ENCODE assay signal across 8 cellular contexts in the genomic region with DNA sequence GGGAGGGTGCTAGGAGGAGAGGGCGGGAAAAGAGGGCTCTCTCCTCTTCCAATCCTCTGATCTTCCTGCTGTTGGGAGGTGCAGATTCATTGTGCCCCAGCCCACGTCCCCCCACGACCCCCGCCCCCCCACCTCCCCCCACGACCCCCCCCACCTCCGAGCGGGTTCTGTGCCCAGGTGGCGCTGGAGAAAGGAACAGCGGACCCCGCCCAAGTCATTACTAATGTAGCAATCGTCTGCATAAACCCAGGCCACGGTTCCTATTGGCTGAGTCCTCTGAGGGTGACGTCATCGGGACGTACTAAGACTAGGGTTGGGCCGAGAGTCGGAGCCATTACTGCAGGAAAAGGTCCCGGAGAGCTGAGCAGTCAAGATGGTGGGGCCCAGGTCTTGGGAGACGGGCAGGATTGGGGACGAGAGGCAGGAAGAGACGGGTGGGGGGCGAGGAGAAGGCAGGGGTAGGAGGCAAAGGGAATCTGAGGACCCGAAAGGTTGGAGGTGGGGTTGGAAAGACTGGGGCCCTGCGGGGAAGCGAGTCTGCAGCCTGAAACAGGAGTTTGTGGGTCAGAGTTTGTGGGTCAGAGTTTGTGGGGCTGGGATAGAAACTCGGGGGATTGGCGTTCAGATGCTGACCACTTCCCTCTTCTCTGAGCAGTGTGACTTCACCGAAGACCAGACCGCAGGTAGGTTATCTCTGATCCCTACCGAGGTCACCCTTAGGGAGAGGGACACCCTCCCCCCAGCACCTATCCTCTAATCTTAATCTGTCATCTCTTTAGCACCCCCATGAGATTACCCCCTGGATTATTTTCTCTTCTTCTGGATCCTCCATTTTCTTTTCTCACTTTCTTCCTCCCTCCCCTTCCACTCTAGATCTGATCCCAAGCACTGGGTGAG. TPM values are rescaled to one million over a fixed set of nuclear protein-coding genes. Genes with fewer than 3 reads are reported as not detected.
DNase-seq lines count a peak whose midpoint lies in the region; ATAC-seq, FAIRE-seq and TF ChIP-seq lines count a peak whose summit lies in the region.

A gene (plus strand): TSS at position 331 of the 897 bp plus-strand sequence. CDS start 43 bp downstream, at position 374.

- H3K9me3 ChIP-seq in astrocyte (ENCODE audit: insufficient read depth, low read depth, low read length) (no peaks in the 10 kb centered on the region), hepatocyte (ENCODE audit: low read depth) (no peaks in the 10 kb centered on the region)

- peak within 1 kb of the TSS; percentile 99 for H3K9ac ChIP-seq in astrocyte (ENCODE audit: low read length)

- no peak for FAIRE-seq in astrocyte (lab: Jason Lieb, UNC)

- H4K20me1 ChIP-seq in astrocyte (ENCODE audit: insufficient read depth, low read length) (peaks cover 50% of the 10 kb centered on the region), hepatocyte (ENCODE audit: insufficient read depth, poor library complexity, severe bottlenecking) (peaks cover 29% of the 10 kb centered on the region)

- peak within 1 kb of the TSS; percentile 94 for H3K4me3 Mint-ChIP-seq in T-helper 2 cell treated with Interferon-gamma antibody and Interleukin-4, amounts not matched to agents 5 μg/mL and 100 μg/mL, for 36 hours
- H3K4me3 Mint-ChIP-seq in astrocyte (ENCODE audit: unreplicated experiment), result peak within 1 kb of the TSS; percentile 91

- H3K9me3 Mint-ChIP-seq in T-helper 2 cell treated with Interferon-gamma antibody and Interleukin-4, amounts not matched to agents 5 μg/mL and 100 μg/mL, for 36 hours, result no peaks in the 10 kb centered on the region
- no peaks in the 10 kb centered on the region for H3K9me3 Mint-ChIP-seq in astrocyte (ENCODE audit: unreplicated experiment)

- no peaks in the 10 kb centered on the region for H3K9me2 ChIP-seq in hepatocyte (replicated peaks; ENCODE audit: insufficient read depth)

- H3K4me1 ChIP-seq in astrocyte (ENCODE audit: insufficient read depth, low read length) (peaks cover 36% of the 10 kb centered on the region), hepatocyte (ENCODE audit: insufficient read depth) (peaks cover 34% of the 10 kb centered on the region)

- peak within 1 kb of the TSS; percentile 98 for H3K27ac Mint-ChIP-seq in T-helper 2 cell treated with Interferon-gamma antibody and Interleukin-4, amounts not matched to agents 5 μg/mL and 100 μg/mL, for 36 hours
- peak within 1 kb of the TSS; percentile 99 for H3K27ac Mint-ChIP-seq in astrocyte (ENCODE audit: unreplicated experiment)

- H3K36me3 ChIP-seq in astrocyte (ENCODE audit: insufficient read depth, low read length) (peaks cover 44% of the 10 kb centered on the region), hepatocyte (replicated peaks; ENCODE audit: insufficient read depth, low read depth) (no peaks in the 10 kb centered on the region)

- WGBS in hepatocyte (ENCODE audit: low lambda C conversion rate, missing lambda C conversion rate), result 1% methylated on average over 24 of the region's 30 CpGs

- H3K4me3 ChIP-seq in astrocyte (ENCODE audit: insufficient read depth, low read depth, low read length) (peak within 1 kb of the TSS; percentile 99), hepatocyte (peak within 1 kb of the TSS; percentile 81)

- H3K79me2 ChIP-seq in astrocyte (ENCODE audit: insufficient read depth, low read length), result peaks cover 56% of the 10 kb centered on the region
- H3K79me2 ChIP-seq in hepatocyte, result peaks cover 43% of the 10 kb centered on the region

- peak within 1 kb of the TSS; percentile 43 for H2AFZ ChIP-seq in astrocyte (ENCODE audit: low read depth, low read length)
- peak within 1 kb of the TSS; percentile 39 for H2AFZ ChIP-seq in hepatocyte

- no peak for TF ChIP-seq CTCF in astrocyte (IDR thresholded peaks at IDR 0.05; ENCODE audit: insufficient read depth, low read depth, low read length)
- TF ChIP-seq CTCF in hepatocyte (IDR thresholded peaks at IDR 0.05; ENCODE audit: poor library complexity), result no peak

- H3K27me3 Mint-ChIP-seq in T-helper 2 cell treated with Interferon-gamma antibody and Interleukin-4, amounts not matched to agents 5 μg/mL and 100 μg/mL, for 36 hours (ENCODE audit: low read depth), result no peaks in the 10 kb centered on the region
- H3K27me3 Mint-ChIP-seq in astrocyte (ENCODE audit: low read depth, unreplicated experiment), result no peaks in the 10 kb centered on the region

- peak; percentile 95 for DNase-seq in NCI-H1930 (lab: John Stamatoyannopoulos, UW)
- DNase-seq in T-helper 2 cell treated with Interferon-gamma antibody and Interleukin-4, amounts not matched to agents 5 μg/mL and 100 μg/mL, for 36 hours (ENCODE audit: low spot score), result peak; percentile 92
- DNase-seq in astrocyte (ENCODE audit: low read depth), result peak; percentile 95
- DNase-seq in hepatocyte (ENCODE audit: low spot score), result peak; percentile 100
- peak; percentile 97 for DNase-seq in renal cortical epithelial cell (ENCODE audit: low read depth)
- no peak for DNase-seq in cortex of kidney (lab: John Stamatoyannopoulos, UW)

- H3K27ac ChIP-seq in astrocyte (ENCODE audit: low read depth, low read length) (peak within 1 kb of the TSS; percentile 95), hepatocyte (peak within 1 kb of the TSS; percentile 99)

- peaks cover 37% of the 10 kb centered on the region for H3K4me1 Mint-ChIP-seq in T-helper 2 cell treated with Interferon-gamma antibody and Interleukin-4, amounts not matched to agents 5 μg/mL and 100 μg/mL, for 36 hours (ENCODE audit: low read depth)
- H3K4me1 Mint-ChIP-seq in astrocyte (ENCODE audit: low read depth, unreplicated experiment), result peaks cover 17% of the 10 kb centered on the region

- H3K4me2 ChIP-seq in astrocyte (ENCODE audit: low read length), result peak within 1 kb of the TSS; percentile 99
- peak within 1 kb of the TSS; percentile 88 for H3K4me2 ChIP-seq in hepatocyte

- H3K27me3 ChIP-seq in astrocyte (ENCODE audit: insufficient read depth, low read length) (no peaks in the 10 kb centered on the region), hepatocyte (no peaks in the 10 kb centered on the region)

- peak; percentile 80 for ATAC-seq in GM18502 (IDR thresholded peaks at IDR 0.05; ENCODE audit: poor library complexity, unreplicated experiment)
- ATAC-seq in HG02973 (IDR thresholded peaks at IDR 0.05; ENCODE audit: unreplicated experiment), result peak; percentile 73

- peaks cover 61% of the 10 kb centered on the region for H3K36me3 Mint-ChIP-seq in T-helper 2 cell treated with Interferon-gamma antibody and Interleukin-4, amounts not matched to agents 5 μg/mL and 100 μg/mL, for 36 hours (ENCODE audit: low read depth)
- peaks cover 43% of the 10 kb centered on the region for H3K36me3 Mint-ChIP-seq in astrocyte (ENCODE audit: low read depth, unreplicated experiment)

RNA-seq across cellular contexts. Expression of the gene that starts here (rescaled TPM):
- total RNA-seq in astrocyte (2,485 and 2,685 TPM in 2 replicates), hepatocyte (1,441 and 1,490 TPM in 2 replicates), renal cortical epithelial cell (2,255 and 3,927 TPM in 2 replicates)
- polyA plus RNA-seq in hepatocyte, result 2,273 and 2,387 TPM in 2 replicates
